21 cellular contexts compared by ENCODE assay signal in genomic region chr5:122576266-122577016, GRCh38.
"Had no signal": no experiment of that assay in that cellular context is flagged by ENCODE, and none has a peak within 500 bp of the region (broad histone marks: within the 10 kb centered on the region; RNA-seq: fewer than 3 reads in every experiment).

No MANE protein-coding gene starts in this region.

- H3K4me1 ChIP-seq: esophagus squamous epithelium, foreskin keratinocyte had no signal

- ATAC-seq: activated CD8-positive, alpha-beta memory T cell treated with anti-CD3 and anti-CD28 coated beads, Interleukin-2, amount 10 ng/mL, durations not matched to agents 7 days and 5 days; activated T-helper 17 cell treated with anti-CD3 and anti-CD28 coated beads, Interleukin-2, amount 50 U/mL, for 72 hours; effector memory CD8-positive, alpha-beta T cell; foreskin keratinocyte; left colon; natural killer cell treated with Interleukin-12 subunit alpha and Interleukin-12 subunit beta and Interleukin-15 and Interleukin-18, amount 100 ng/mL, for 72 hours; stimulated activated naive B cell treated with anti-CD40 and anti-IgM and Interleukin-4, amounts not matched to agents 10 μg/mL and 1 μg/mL and 100 μg/mL, for 72 hours had no signal

- FAIRE-seq: islet of Langerhans, TTC549 had no signal

- H3K27ac Mint-ChIP-seq: activated B cell treated with CpG ODN at 0.5 μM for 24 hours; activated CD4-positive, alpha-beta memory T cell treated with anti-CD3 and anti-CD28 coated beads, Interleukin-2, amount 10 ng/mL, durations not matched to agents 7 days and 5 days; activated CD8-positive, alpha-beta memory T cell treated with anti-CD3 and anti-CD28 coated beads, Interleukin-2, amount 10 ng/mL, durations not matched to agents 7 days and 5 days; activated naive CD8-positive, alpha-beta T cell treated with anti-CD3 and anti-CD28 coated beads for 36 hours; activated T-helper 17 cell treated with anti-CD3 and anti-CD28 coated beads, Interleukin-2, amount 50 U/mL, for 72 hours; effector memory CD8-positive, alpha-beta T cell; natural killer cell treated with Interleukin-12 subunit alpha and Interleukin-12 subunit beta and Interleukin-15 and Interleukin-18, amount 100 ng/mL, for 72 hours; stimulated activated naive B cell treated with anti-CD40 and anti-IgM and Interleukin-4, amounts not matched to agents 10 μg/mL and 1 μg/mL and 100 μg/mL, for 72 hours; T-helper 2 cell treated with Interferon-gamma antibody and Interleukin-4, amounts not matched to agents 5 μg/mL and 100 μg/mL, for 36 hours had no signal

- H3K36me3 ChIP-seq: esophagus squamous epithelium had no signal

- H3K4me3 Mint-ChIP-seq: activated B cell treated with CpG ODN at 0.5 μM for 24 hours; activated CD4-positive, alpha-beta memory T cell treated with anti-CD3 and anti-CD28 coated beads, Interleukin-2, amount 10 ng/mL, durations not matched to agents 7 days and 5 days; activated CD8-positive, alpha-beta memory T cell treated with anti-CD3 and anti-CD28 coated beads, Interleukin-2, amount 10 ng/mL, durations not matched to agents 7 days and 5 days; activated naive CD8-positive, alpha-beta T cell treated with anti-CD3 and anti-CD28 coated beads for 36 hours; activated T-helper 17 cell treated with anti-CD3 and anti-CD28 coated beads, Interleukin-2, amount 50 U/mL, for 72 hours; effector memory CD8-positive, alpha-beta T cell; natural killer cell treated with Interleukin-12 subunit alpha and Interleukin-12 subunit beta and Interleukin-15 and Interleukin-18, amount 100 ng/mL, for 72 hours; stimulated activated naive B cell treated with anti-CD40 and anti-IgM and Interleukin-4, amounts not matched to agents 10 μg/mL and 1 μg/mL and 100 μg/mL, for 72 hours; T-helper 2 cell treated with Interferon-gamma antibody and Interleukin-4, amounts not matched to agents 5 μg/mL and 100 μg/mL, for 36 hours had no signal

- H3K4me3 ChIP-seq: esophagus squamous epithelium, lung had no signal

- H3K9me3 Mint-ChIP-seq: activated B cell treated with CpG ODN at 0.5 μM for 24 hours; activated CD4-positive, alpha-beta memory T cell treated with anti-CD3 and anti-CD28 coated beads, Interleukin-2, amount 10 ng/mL, durations not matched to agents 7 days and 5 days; activated naive CD8-positive, alpha-beta T cell treated with anti-CD3 and anti-CD28 coated beads for 36 hours; activated T-helper 17 cell treated with anti-CD3 and anti-CD28 coated beads, Interleukin-2, amount 50 U/mL, for 72 hours; stimulated activated naive B cell treated with anti-CD40 and anti-IgM and Interleukin-4, amounts not matched to agents 10 μg/mL and 1 μg/mL and 100 μg/mL, for 72 hours; T-helper 2 cell treated with Interferon-gamma antibody and Interleukin-4, amounts not matched to agents 5 μg/mL and 100 μg/mL, for 36 hours had no signal

- H3K27ac ChIP-seq: esophagus squamous epithelium, foreskin keratinocyte had no signal

- H3K36me3 Mint-ChIP-seq: activated CD8-positive, alpha-beta memory T cell treated with anti-CD3 and anti-CD28 coated beads, Interleukin-2, amount 10 ng/mL, durations not matched to agents 7 days and 5 days; activated naive CD8-positive, alpha-beta T cell treated with anti-CD3 and anti-CD28 coated beads for 36 hours; natural killer cell treated with Interleukin-12 subunit alpha and Interleukin-12 subunit beta and Interleukin-15 and Interleukin-18, amount 100 ng/mL, for 72 hours; stimulated activated naive B cell treated with anti-CD40 and anti-IgM and Interleukin-4, amounts not matched to agents 10 μg/mL and 1 μg/mL and 100 μg/mL, for 72 hours had no signal

- H3K27me3 Mint-ChIP-seq: activated CD4-positive, alpha-beta memory T cell treated with anti-CD3 and anti-CD28 coated beads, Interleukin-2, amount 10 ng/mL, durations not matched to agents 7 days and 5 days; natural killer cell treated with Interleukin-12 subunit alpha and Interleukin-12 subunit beta and Interleukin-15 and Interleukin-18, amount 100 ng/mL, for 72 hours had no signal

- H3K9me3 ChIP-seq: esophagus squamous epithelium had no signal

- DNase-seq: activated B cell treated with CpG ODN at 0.5 μM for 24 hours; activated CD4-positive, alpha-beta memory T cell treated with anti-CD3 and anti-CD28 coated beads, Interleukin-2, amount 10 ng/mL, durations not matched to agents 7 days and 5 days; activated CD4-positive, alpha-beta T cell treated with anti-CD3 and anti-CD28 coated beads for 4 hours; activated CD8-positive, alpha-beta memory T cell treated with anti-CD3 and anti-CD28 coated beads, Interleukin-2, amount 10 ng/mL, durations not matched to agents 7 days and 5 days; activated naive CD4-positive, alpha-beta T cell; activated naive CD8-positive, alpha-beta T cell treated with anti-CD3 and anti-CD28 coated beads for 36 hours; dermis blood vessel endothelial cell; effector memory CD8-positive, alpha-beta T cell; esophagus squamous epithelium; foreskin keratinocyte; glutamatergic neuron; hippocampal formation; left colon; posterior cingulate gyrus; stimulated activated naive B cell treated with anti-CD40 and anti-IgM and Interleukin-4, amounts not matched to agents 10 μg/mL and 1 μg/mL and 100 μg/mL, for 72 hours had no signal

- H3K27me3 ChIP-seq: esophagus squamous epithelium, foreskin keratinocyte had no signal

- H3K4me1 Mint-ChIP-seq: activated CD4-positive, alpha-beta memory T cell treated with anti-CD3 and anti-CD28 coated beads, Interleukin-2, amount 10 ng/mL, durations not matched to agents 7 days and 5 days; activated CD8-positive, alpha-beta memory T cell treated with anti-CD3 and anti-CD28 coated beads, Interleukin-2, amount 10 ng/mL, durations not matched to agents 7 days and 5 days; activated naive CD8-positive, alpha-beta T cell treated with anti-CD3 and anti-CD28 coated beads for 36 hours; activated T-helper 17 cell treated with anti-CD3 and anti-CD28 coated beads, Interleukin-2, amount 50 U/mL, for 72 hours had no signal
